23 cellular contexts compared by ENCODE assay signal in genomic region chr11:61533401-61533800, GRCh38. TPM values are rescaled to one million over a fixed set of nuclear protein-coding genes. Genes with fewer than 3 reads are reported as not detected.
DNase-seq lines count a peak whose midpoint lies in the region; ATAC-seq, FAIRE-seq and TF ChIP-seq lines count a peak whose summit lies in the region.
"Had no signal": no experiment of that assay in that cellular context is flagged by ENCODE, and none has a peak within 500 bp of the region (broad histone marks: within the 10 kb centered on the region; RNA-seq: fewer than 3 reads in every experiment).

No MANE protein-coding gene starts in this region.

- peak overlapping the region; percentile 25 for H3K23ac ChIP-seq in neuronal stem cell (ENCODE audit: low read depth, low read length, poor library complexity)

- FAIRE-seq in GM12891 (lab: Jason Lieb, UNC): no peak
- FAIRE-seq: bronchial epithelial cell had no signal

- H3K4me2 ChIP-seq in neuronal stem cell (ENCODE audit: insufficient read depth, low read length, poor library complexity, severe bottlenecking): no peak overlapping the region

- no peak overlapping the region for H2BK120ac ChIP-seq in neuronal stem cell (ENCODE audit: low read depth, low read length)

- peaks cover 4 to 22% of the 10 kb centered on the region in 2 donors for H3K4me1 ChIP-seq in neuronal stem cell (ENCODE audit: control insufficient read depth in 2 of 2, insufficient read depth in 1 of 2, low read depth in 1 of 2, low read length in 2 of 2)
- peaks cover 25% of the 10 kb centered on the region for H3K4me1 ChIP-seq in testis
- H3K4me1 ChIP-seq: SJSA1 had no signal

- TF ChIP-seq POLR2A in GM12891 (IDR thresholded peaks at IDR 0.05; ENCODE audit: low read depth, low read length) (no peak), testis (IDR thresholded peaks at IDR 0.05) (no peak)

- no peak overlapping the region for H4K8ac ChIP-seq in neuronal stem cell (ENCODE audit: low read depth, low read length)

- H3K36me3 ChIP-seq in neuronal stem cell (replicated peaks in 1 of 2; ENCODE audit: control insufficient read depth in 2 of 2, insufficient read depth in 2 of 2, low read length in 2 of 2): no peaks in the 10 kb centered on the region
- no peaks in the 10 kb centered on the region for H3K36me3 ChIP-seq in testis (ENCODE audit: low read depth, missing control alignments)
- H3K36me3 ChIP-seq: left ventricle myocardium inferior, SJSA1 had no signal

- no peak overlapping the region for H2AFZ ChIP-seq in neuronal stem cell (ENCODE audit: low read length)

- H2BK15ac ChIP-seq in neuronal stem cell (ENCODE audit: low read length): no peak overlapping the region

- H2BK12ac ChIP-seq in neuronal stem cell (ENCODE audit: low read length): no peak overlapping the region

- no peak overlapping the region for H3K18ac ChIP-seq in neuronal stem cell (ENCODE audit: low read length)

- H2AK5ac ChIP-seq in neuronal stem cell (ENCODE audit: low read depth, low read length): peak overlapping the region; percentile 40

- H3K27ac ChIP-seq in VCaP: peak overlapping the region; percentile 5; the same call in 1 of the 2 replicates
- H3K27ac ChIP-seq in neuronal stem cell (replicated peaks; ENCODE audit: low read length): no peak overlapping the region
- H3K27ac ChIP-seq in testis: no peak overlapping the region
- H3K27ac ChIP-seq: HL-60, left ventricle myocardium inferior, SJSA1 had no signal

- H3K27me3 ChIP-seq in neuronal stem cell (ENCODE audit: control insufficient read depth in 3 of 3, insufficient read depth in 3 of 3, low read depth in 1 of 3, low read length in 3 of 3) (peaks cover 0 to 1% (median 0%) of the 10 kb centered on the region in 3 experiments), testis (no peaks in the 10 kb centered on the region)

- H2BK5ac ChIP-seq in neuronal stem cell (ENCODE audit: low read length): no peak overlapping the region

- H3K4me3 ChIP-seq in LNCaP clone FGC (ENCODE audit: low read depth, low read length) (no peak overlapping the region), neuronal stem cell (ENCODE audit: low read length in 2 of 2) (no peak overlapping the region), testis (no peak overlapping the region)
- H3K4me3 ChIP-seq: left ventricle myocardium inferior, SJSA1 had no signal

- H3K9me3 ChIP-seq in neuronal stem cell (replicated peaks in 1 of 2; ENCODE audit: control insufficient read depth in 2 of 2, insufficient read depth in 1 of 2, low read depth in 1 of 2, low read length in 2 of 2) (peaks cover 0 to 3% of the 10 kb centered on the region in 2 donors), testis (no peaks in the 10 kb centered on the region)
- H3K9me3 ChIP-seq: left ventricle myocardium inferior, SJSA1 had no signal

- TF ChIP-seq CTCF in LNCaP clone FGC (IDR thresholded peaks at IDR 0.05; ENCODE audit: control insufficient read depth, extremely low read depth, insufficient read depth) (no peak), VCaP (conservative IDR thresholded peaks at IDR 0.05) (no peak), testis (IDR thresholded peaks at IDR 0.05) (no peak)

- DNase-seq in LNCaP clone FGC (ENCODE audit: low read depth) (peak; percentile 40), NCI-H345 (lab: John Stamatoyannopoulos, UW) (peak; percentile 80), neuronal stem cell (ENCODE audit: low spot score) (no peak), GM12891 (ENCODE audit: insufficient read length, low spot score) (no peak), testis (no peak)
- DNase-seq: activated CD8-positive, alpha-beta memory T cell treated with anti-CD3 and anti-CD28 coated beads for 24 hours; CD8-positive, alpha-beta T cell; H9; left ventricle myocardium inferior; NCI-H2171 treated with DMSO at 0.1 percent for 48 hours; stimulated activated CD4-positive, alpha-beta T cell treated with anti-CD3 and anti-CD28 coated beads, Interleukin-2, amount 100 ng/mL, for 24 hours had no signal

- H3K4ac ChIP-seq in neuronal stem cell (ENCODE audit: low read length): no peak overlapping the region

- H3K79me1 ChIP-seq in neuronal stem cell (ENCODE audit: low read depth, low read length): no peaks in the 10 kb centered on the region

- no CpG with 5 or more reads among the region's 8 CpGs for WGBS in neuronal stem cell (ENCODE audit: extremely low coverage in 2 of 2, insufficient read length in 2 of 2, insufficient replicate concordance in 1 of 2), 2 donors
- 86 to 100% methylated on average over 4 to 8 of the region's 8 CpGs for WGBS in testis, 2 donors

- intact Hi-C loops in testis (cut with DNase I; ENCODE audit: low total_unique reads): no loop called here

- H3K9ac ChIP-seq in neuronal stem cell (ENCODE audit: low read depth, low read length, poor library complexity): no peak overlapping the region

- no peak overlapping the region for H4K91ac ChIP-seq in neuronal stem cell (ENCODE audit: low read depth, low read length, poor library complexity)

- H3K14ac ChIP-seq in neuronal stem cell (ENCODE audit: low read length): no peak overlapping the region

- ATAC-seq in SK-N-SH treated with all-trans-retinoic acid at 6 μM for 48 hours: no peak
- ATAC-seq in HG02623 (IDR thresholded peaks at IDR 0.05; ENCODE audit: unreplicated experiment): no peak
- ATAC-seq: activated CD4-positive, CD25-positive, alpha-beta regulatory T cell treated with anti-CD3 and anti-CD28 coated beads, Interleukin-2, amount 50 U/mL, for 24 hours; CD8-positive, alpha-beta T cell; esophagus mucosa; sciatic nerve had no signal

TF ChIP-seq in SK-N-SH treated with all-trans-retinoic acid at 6 μM for 48 hours, 23 proteins besides CTCF, POLR2A, EP300 and RAD21 (continues in another document):
- TF ChIP-seq TSHZ2 (CRISPR knock-in tag; IDR thresholded peaks at IDR 0.05) (no peak), CSDC2 (CRISPR knock-in tag; IDR thresholded peaks at IDR 0.05) (no peak), OSR1 (CRISPR knock-in tag; IDR thresholded peaks at IDR 0.05) (no peak)

TF ChIP-seq in GM12891, 5 proteins besides CTCF, POLR2A, EP300 and RAD21:
- no peak for TF ChIP-seq POLR2AphosphoS5 (IDR thresholded peaks at IDR 0.05; ENCODE audit: low read depth, low read length)
- no peak for TF ChIP-seq PAX5 (IDR thresholded peaks at IDR 0.05; ENCODE audit: insufficient read depth, low read length, severe bottlenecking)
- no peak for TF ChIP-seq POU2F2 (IDR thresholded peaks at IDR 0.05; ENCODE audit: low read depth, low read length)
- no peak for TF ChIP-seq SPI1 (IDR thresholded peaks at IDR 0.05; ENCODE audit: low read depth, low read length)
- no peak for TF ChIP-seq TAF1 (IDR thresholded peaks at IDR 0.05; ENCODE audit: low read depth, low read length)

RNA-seq across cellular contexts. Expression of gene LRRC10B, which starts 24.9 kb away (rescaled TPM):
- polyA plus RNA-seq in neuronal stem cell (2013, experiment 1 of 2): 1.5 TPM
- polyA plus RNA-seq in neuronal stem cell (2013, experiment 2 of 2): 1.4 TPM
- polyA plus RNA-seq in GM12891 (2012; ENCODE audit: low read depth, missing spikeins): not detected
- 1 to 10 TPM; 4.8 to 6.4 TPM for total RNA-seq in testis
- 5.5 TPM for polyA plus RNA-seq in testis (ENCODE audit: insufficient read depth, low read depth, low replicate concordance)
- total RNA-seq: activated T-helper 1 cell treated with anti-CD3 and anti-CD28 coated beads, Interleukin-12 subunit alpha, Interleukin-12 subunit beta, Interleukin-2, Interleukin-4 antibody, amounts not matched to agents 30 ng/mL and 10 ng/mL and 1 ng/mL, durations not matched to agents 14 hours and 24 hours and 36 hours; bronchial epithelial cell; CD8-positive, alpha-beta T cell; OCI-LY7; SJSA1 had no signal
- polyA plus RNA-seq: IgD-negative memory B cell had no signal

RNA-seq across cellular contexts. Expression of gene SYT7, which starts 47.5 kb away (rescaled TPM):
- 2.5 TPM for polyA plus RNA-seq in neuronal stem cell (2013, experiment 1 of 2)
- 2.3 TPM for polyA plus RNA-seq in neuronal stem cell (2013, experiment 2 of 2)
- not detected for polyA plus RNA-seq in GM12891 (2012; ENCODE audit: low read depth, missing spikeins)
- 1 to 10 TPM; 8.7 to 9.0 TPM for total RNA-seq in testis
- 5.9 TPM for polyA plus RNA-seq in testis (ENCODE audit: insufficient read depth, low read depth, low replicate concordance)
- total RNA-seq: CD8-positive, alpha-beta T cell; OCI-LY7; SJSA1 had no signal
- polyA plus RNA-seq: IgD-negative memory B cell had no signal

Comparison
In these comparisons a context has a peak if more than half of its experiments do, and no peak if none do; other contexts are left out.
1. DNase-seq: peak in LNCaP clone FGC (single experiment) and NCI-H345 (single experiment); none in neuronal stem cell (single experiment), GM12891 (single experiment) and testis (single experiment).